In the genomic region with DNA sequence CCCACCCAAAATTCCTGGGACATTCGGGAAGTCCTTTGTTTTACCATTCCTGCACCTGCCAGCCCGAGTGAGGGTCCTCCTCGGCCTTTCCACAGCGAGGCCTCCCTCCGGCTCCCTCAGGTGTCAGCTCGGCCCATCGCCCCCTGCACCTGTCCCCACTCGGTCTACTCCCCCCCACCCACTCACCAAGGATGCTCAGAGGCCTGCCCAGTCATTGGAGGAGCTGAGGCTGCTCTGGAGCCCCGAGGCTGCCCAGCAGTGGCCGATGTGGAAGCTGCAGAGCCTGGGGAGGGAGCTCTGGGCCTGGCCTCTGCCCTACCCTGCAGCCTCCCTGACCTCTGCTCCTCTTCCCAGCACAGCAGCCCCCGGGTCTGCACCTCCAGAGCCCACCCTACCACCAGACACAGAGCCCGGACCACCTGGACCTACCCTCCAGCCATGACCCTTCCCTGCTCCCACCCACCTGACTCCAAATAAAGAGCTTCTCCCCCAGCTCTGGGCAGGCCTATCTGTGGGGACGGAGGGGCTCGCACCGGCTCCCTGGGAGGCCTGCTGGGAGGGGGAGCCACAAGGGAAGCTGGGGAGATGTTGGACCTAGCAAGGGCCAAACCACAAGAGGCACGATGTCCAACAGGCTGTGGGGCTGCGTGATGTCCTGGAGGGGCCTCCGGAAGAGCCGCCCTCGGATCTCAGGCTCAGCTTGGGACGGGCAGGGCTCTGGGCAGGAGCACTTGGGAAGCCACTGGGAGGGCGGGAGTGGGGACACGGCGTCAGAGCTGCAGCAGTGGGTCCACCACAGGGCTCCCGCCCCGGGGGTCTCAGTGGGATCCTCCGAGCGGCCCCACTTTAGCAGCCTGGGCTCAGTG, we compare ENCODE assay signal across 9 cellular contexts. TPM values are rescaled to one million over a fixed set of nuclear protein-coding genes. Genes with fewer than 3 reads are reported as not detected.
"Had no signal": no experiment of that assay in that cellular context is flagged by ENCODE, and none has a peak within 500 bp of the region (broad histone marks: within the 10 kb centered on the region; RNA-seq: fewer than 3 reads in every experiment).

No MANE protein-coding gene starts in this region.

RNA-seq across cellular contexts. Expression of a gene that starts 3.8 kb away (rescaled TPM):
- total RNA-seq: LHCN-M2, MCF 10A, NCI-H460, OCI-LY7, PC-9, Right ventricle myocardium inferior, RPMI7951, SJCRH30, SK-MEL-5 had no signal

RNA-seq across cellular contexts. Expression of a gene that starts 11.8 kb away (rescaled TPM):
- total RNA-seq: LHCN-M2, MCF 10A, OCI-LY7, PC-9, Right ventricle myocardium inferior, RPMI7951, SJCRH30 had no signal

RNA-seq across cellular contexts. Expression of a gene that starts 28.5 kb away (rescaled TPM):
- total RNA-seq: LHCN-M2, MCF 10A, OCI-LY7, PC-9, Right ventricle myocardium inferior, RPMI7951, SJCRH30, SK-MEL-5 had no signal
